Comparison of ENCODE assay signal across 15 cellular contexts in the genomic region with DNA sequence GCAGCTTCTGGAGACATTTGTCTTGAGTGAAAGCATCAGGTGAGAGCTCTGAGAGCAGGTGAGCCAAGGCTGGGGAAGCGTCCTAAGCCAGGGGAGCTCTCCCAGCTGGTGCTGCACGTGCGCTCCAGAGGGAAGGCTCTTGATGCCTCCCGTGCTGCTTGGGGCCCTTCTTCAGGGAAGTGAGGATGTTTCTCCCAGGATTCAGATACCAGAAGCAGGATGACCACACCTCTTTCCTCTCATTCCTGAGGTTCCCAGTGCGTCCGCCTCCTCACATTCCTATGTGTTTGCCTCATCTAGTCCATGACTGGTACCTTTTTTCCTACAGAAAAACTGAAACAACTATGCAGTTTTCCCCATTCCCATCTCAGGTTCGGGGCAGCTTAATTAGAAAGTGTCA.
A peak's percentile ranks its signal among the peaks of the same experiment; 100 is the strongest.
DNase-seq lines count a peak whose midpoint lies in the region; FAIRE-seq and TF ChIP-seq lines count a peak whose summit lies in the region.
"Had no signal": no experiment of that assay in that cellular context is flagged by ENCODE, and none has a peak within 500 bp of the region (broad histone marks: within the 10 kb centered on the region; RNA-seq: fewer than 3 reads in every experiment).

No MANE protein-coding gene starts in this region.

- TF ChIP-seq CTCF in bronchial epithelial cell (IDR thresholded peaks at IDR 0.05; ENCODE audit: insufficient read depth, low read length, severe bottlenecking), result no peak
- TF ChIP-seq CTCF in dorsolateral prefrontal cortex (IDR thresholded peaks at IDR 0.05 in 54 of 56, conservative IDR thresholded peaks at IDR 0.05 in 2 of 56; ENCODE audit: low read depth in 1 of 56, partially characterized antibody in 56 of 56), result no peak
- no peak for TF ChIP-seq CTCF in right atrium auricular region (IDR thresholded peaks at IDR 0.05)

- TF ChIP-seq RAD21 in Ishikawa (IDR thresholded peaks at IDR 0.05; ENCODE audit: low read depth), result no peak

- no peaks in the 10 kb centered on the region for H3K9me3 ChIP-seq in right atrium auricular region
- H3K9me3 ChIP-seq: mucosa of descending colon, vagina had no signal

- H3K4me3 ChIP-seq in bronchial epithelial cell (ENCODE audit: low read depth, low read length), result no peak overlapping the region
- H3K4me3 ChIP-seq in dorsolateral prefrontal cortex, result no peak overlapping the region
- H3K4me3 ChIP-seq in right atrium auricular region, result no peak overlapping the region
- H3K4me3 ChIP-seq: mucosa of descending colon, vagina had no signal

- DNase-seq in AG08396 (ENCODE audit: low spot score) (peak; percentile 80), bronchial epithelial cell (ENCODE audit: low read depth) (peak; percentile 91), left kidney (ENCODE audit: low read depth, low spot score) (peak; percentile 30), dorsolateral prefrontal cortex (no peak), NCI-H1105 (lab: John Stamatoyannopoulos, UW) (no peak), CD1c-positive myeloid dendritic cell (ENCODE audit: extremely low spot score) (no peak), right atrium auricular region (ENCODE audit: low spot score) (no peak)
- DNase-seq: activated CD4-positive, alpha-beta T cell treated with anti-CD3 and anti-CD28 coated beads for 1 hour; activated naive CD4-positive, alpha-beta T cell treated with Interleukin-2 at 50 U/mL for 16 hours; erythroblast; KBM-7; mucosa of descending colon; stimulated activated CD4-positive, alpha-beta T cell treated with anti-CD3 and anti-CD28 coated beads, Interleukin-4, amount 100 ng/mL, for 1 hour had no signal

- FAIRE-seq in bronchial epithelial cell (lab: Jason Lieb, UNC), result peak; percentile 60

- peak; percentile 17; the same call in 1 of the 2 replicates for TF ChIP-seq EP300 in Ishikawa (IDR thresholded peaks at IDR 0.05; ENCODE audit: borderline replicate concordance)

- H3K4me1 ChIP-seq in right atrium auricular region, result peaks cover 0 to 7% of the 10 kb centered on the region in 2 donors
- H3K4me1 ChIP-seq: vagina had no signal

- H3K36me3 ChIP-seq in bronchial epithelial cell (ENCODE audit: control insufficient read depth, insufficient read depth, low read length) (no peaks in the 10 kb centered on the region), right atrium auricular region (no peaks in the 10 kb centered on the region)
- H3K36me3 ChIP-seq: vagina had no signal

- intact Hi-C loops in dorsolateral prefrontal cortex (cut with DNase I), result no loop called here

- H3K27me3 ChIP-seq in bronchial epithelial cell (ENCODE audit: control insufficient read depth, insufficient read depth, low read length), result no peaks in the 10 kb centered on the region
- peaks cover 0 to 26% (median 0%) of the 10 kb centered on the region in 45 donors for H3K27me3 ChIP-seq in dorsolateral prefrontal cortex
- H3K27me3 ChIP-seq in right atrium auricular region, result no peaks in the 10 kb centered on the region
- H3K27me3 ChIP-seq: vagina had no signal

- H3K27ac ChIP-seq in dorsolateral prefrontal cortex, result no peak overlapping the region
- no peak overlapping the region for H3K27ac ChIP-seq in right atrium auricular region
- H3K27ac ChIP-seq: vagina had no signal

TF ChIP-seq in Ishikawa, 13 proteins besides CTCF, POLR2A, EP300 and RAD21:
- TF ChIP-seq, protein P1, sequence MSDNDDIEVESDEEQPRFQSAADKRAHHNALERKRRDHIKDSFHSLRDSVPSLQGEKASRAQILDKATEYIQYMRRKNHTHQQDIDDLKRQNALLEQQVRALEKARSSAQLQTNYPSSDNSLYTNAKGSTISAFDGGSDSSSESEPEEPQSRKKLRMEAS (IDR thresholded peaks at IDR 0.05), result peak; percentile 75
- TF ChIP-seq TEAD4 (IDR thresholded peaks at IDR 0.05) (peak; percentile 79), FOXM1 (IDR thresholded peaks at IDR 0.05; ENCODE audit: borderline replicate concordance, low read depth) (no peak), TAF1 (IDR thresholded peaks at IDR 0.05; ENCODE audit: low read depth) (no peak), EGR1 (IDR thresholded peaks at IDR 0.05) (peak; percentile 81)
- TF ChIP-seq, protein P2, sequence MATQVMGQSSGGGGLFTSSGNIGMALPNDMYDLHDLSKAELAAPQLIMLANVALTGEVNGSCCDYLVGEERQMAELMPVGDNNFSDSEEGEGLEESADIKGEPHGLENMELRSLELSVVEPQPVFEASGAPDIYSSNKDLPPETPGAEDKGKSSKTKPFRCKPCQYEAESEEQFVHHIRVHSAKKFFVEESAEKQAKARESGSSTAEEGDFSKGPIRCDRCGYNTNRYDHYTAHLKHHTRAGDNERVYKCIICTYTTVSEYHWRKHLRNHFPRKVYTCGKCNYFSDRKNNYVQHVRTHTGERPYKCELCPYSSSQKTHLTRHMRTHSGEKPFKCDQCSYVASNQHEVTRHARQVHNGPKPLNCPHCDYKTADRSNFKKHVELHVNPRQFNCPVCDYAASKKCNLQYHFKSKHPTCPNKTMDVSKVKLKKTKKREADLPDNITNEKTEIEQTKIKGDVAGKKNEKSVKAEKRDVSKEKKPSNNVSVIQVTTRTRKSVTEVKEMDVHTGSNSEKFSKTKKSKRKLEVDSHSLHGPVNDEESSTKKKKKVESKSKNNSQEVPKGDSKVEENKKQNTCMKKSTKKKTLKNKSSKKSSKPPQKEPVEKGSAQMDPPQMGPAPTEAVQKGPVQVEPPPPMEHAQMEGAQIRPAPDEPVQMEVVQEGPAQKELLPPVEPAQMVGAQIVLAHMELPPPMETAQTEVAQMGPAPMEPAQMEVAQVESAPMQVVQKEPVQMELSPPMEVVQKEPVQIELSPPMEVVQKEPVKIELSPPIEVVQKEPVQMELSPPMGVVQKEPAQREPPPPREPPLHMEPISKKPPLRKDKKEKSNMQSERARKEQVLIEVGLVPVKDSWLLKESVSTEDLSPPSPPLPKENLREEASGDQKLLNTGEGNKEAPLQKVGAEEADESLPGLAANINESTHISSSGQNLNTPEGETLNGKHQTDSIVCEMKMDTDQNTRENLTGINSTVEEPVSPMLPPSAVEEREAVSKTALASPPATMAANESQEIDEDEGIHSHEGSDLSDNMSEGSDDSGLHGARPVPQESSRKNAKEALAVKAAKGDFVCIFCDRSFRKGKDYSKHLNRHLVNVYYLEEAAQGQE (IDR thresholded peaks at IDR 0.05; ENCODE audit: low read depth), result no peak
- TF ChIP-seq, protein P3, sequence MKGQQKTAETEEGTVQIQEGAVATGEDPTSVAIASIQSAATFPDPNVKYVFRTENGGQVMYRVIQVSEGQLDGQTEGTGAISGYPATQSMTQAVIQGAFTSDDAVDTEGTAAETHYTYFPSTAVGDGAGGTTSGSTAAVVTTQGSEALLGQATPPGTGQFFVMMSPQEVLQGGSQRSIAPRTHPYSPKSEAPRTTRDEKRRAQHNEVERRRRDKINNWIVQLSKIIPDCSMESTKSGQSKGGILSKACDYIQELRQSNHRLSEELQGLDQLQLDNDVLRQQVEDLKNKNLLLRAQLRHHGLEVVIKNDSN (IDR thresholded peaks at IDR 0.05), result no peak
TF ChIP-seq in Ishikawa: peak in this region for 3.

Comparison
In these comparisons a context has a peak if more than half of its experiments do, and no peak if none do; other contexts are left out.
1. DNase-seq: peak in AG08396 (single experiment), bronchial epithelial cell (single experiment) and left kidney (single experiment); none in dorsolateral prefrontal cortex (0 of 10), NCI-H1105 (single experiment), CD1c-positive myeloid dendritic cell (single experiment) and right atrium auricular region (single experiment).